Comparison of ENCODE assay signal across 8 cellular contexts in genomic region chr7:53940483-53940882, GRCh38.
"Had no signal": no experiment of that assay in that cellular context is flagged by ENCODE, and none has a peak within 500 bp of the region (broad histone marks: within the 10 kb centered on the region; RNA-seq: fewer than 3 reads in every experiment).

No MANE protein-coding gene starts in this region.

- DNase-seq: GM23248, H9, HCEC 1CT, Karpas-422, KBM-7 had no signal

- H3K4me3 Mint-ChIP-seq: H9 had no signal

- FAIRE-seq: H1, HTR-8/SVneo had no signal

- H3K4me2 ChIP-seq: KMS-11 had no signal

- H3K27ac ChIP-seq: GM23248, KMS-11 had no signal

- H3K9ac ChIP-seq: GM23248, KMS-11 had no signal

- H3K4me3 ChIP-seq: GM23248 had no signal

- H3K27ac Mint-ChIP-seq: H9 had no signal

- H2AFZ ChIP-seq: GM23248 had no signal

- H3K4me1 Mint-ChIP-seq: H9 had no signal
